In genomic region chr10:79239930-79240713, GRCh38 we compare ENCODE assay signal across 2 cellular contexts.
TF ChIP-seq lines count a peak whose summit lies in the region.

No MANE protein-coding gene starts in this region.

TF ChIP-seq in IMR-90, 13 proteins besides CTCF, POLR2A, EP300 and RAD21 (continued from another document):
- no peak for TF ChIP-seq MAZ (IDR thresholded peaks at IDR 0.05; ENCODE audit: borderline replicate concordance, low read depth, low read length)
- TF ChIP-seq FOS (IDR thresholded peaks at IDR 0.05; ENCODE audit: low read depth, low read length), result no peak
- TF ChIP-seq MAFK (IDR thresholded peaks at IDR 0.05; ENCODE audit: low read depth, low read length), result no peak
- TF ChIP-seq MXI1 (IDR thresholded peaks at IDR 0.05; ENCODE audit: borderline replicate concordance, low read depth, low read length), result no peak
- no peak for TF ChIP-seq RFX5 (IDR thresholded peaks at IDR 0.05; ENCODE audit: low read depth, low read length)
- no peak for TF ChIP-seq NFE2L2 (IDR thresholded peaks at IDR 0.05; ENCODE audit: low read depth, low read length)
- TF ChIP-seq CEBPB (IDR thresholded peaks at IDR 0.05; ENCODE audit: low read depth, low read length), result no peak
- no peak for TF ChIP-seq BHLHE40 (IDR thresholded peaks at IDR 0.05; ENCODE audit: low read depth, low read length)
- TF ChIP-seq CHD1 (IDR thresholded peaks at IDR 0.05; ENCODE audit: low read depth, low read length), result no peak
- TF ChIP-seq, protein P1, sequence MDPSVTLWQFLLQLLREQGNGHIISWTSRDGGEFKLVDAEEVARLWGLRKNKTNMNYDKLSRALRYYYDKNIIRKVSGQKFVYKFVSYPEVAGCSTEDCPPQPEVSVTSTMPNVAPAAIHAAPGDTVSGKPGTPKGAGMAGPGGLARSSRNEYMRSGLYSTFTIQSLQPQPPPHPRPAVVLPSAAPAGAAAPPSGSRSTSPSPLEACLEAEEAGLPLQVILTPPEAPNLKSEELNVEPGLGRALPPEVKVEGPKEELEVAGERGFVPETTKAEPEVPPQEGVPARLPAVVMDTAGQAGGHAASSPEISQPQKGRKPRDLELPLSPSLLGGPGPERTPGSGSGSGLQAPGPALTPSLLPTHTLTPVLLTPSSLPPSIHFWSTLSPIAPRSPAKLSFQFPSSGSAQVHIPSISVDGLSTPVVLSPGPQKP (IDR thresholded peaks at IDR 0.05; ENCODE audit: borderline replicate concordance, low read depth, low read length), result no peak
- TF ChIP-seq USF2 (IDR thresholded peaks at IDR 0.05; ENCODE audit: low read depth, low read length), result no peak
- TF ChIP-seq RCOR1 (IDR thresholded peaks at IDR 0.05; ENCODE audit: insufficient replicate concordance, low read length), result no peak

TF ChIP-seq in endothelial cell of umbilical vein, 7 proteins besides CTCF, POLR2A, EP300 and RAD21 (continued from another document):
- TF ChIP-seq GATA2 (IDR thresholded peaks at IDR 0.05; ENCODE audit: insufficient read depth, insufficient read length, low read depth, low read length), result peak; percentile 77
- TF ChIP-seq EZH2 (IDR thresholded peaks at IDR 0.05; ENCODE audit: borderline replicate concordance, low read depth, low read length, severe bottlenecking), result no peak
- TF ChIP-seq MYC (IDR thresholded peaks at IDR 0.05; ENCODE audit: low read depth, low read length), result no peak
- TF ChIP-seq MAX (IDR thresholded peaks at IDR 0.05; ENCODE audit: insufficient read depth, insufficient read length), result no peak
- TF ChIP-seq POLR2AphosphoS5 (IDR thresholded peaks at IDR 0.05; ENCODE audit: insufficient read depth, low read depth, low read length), result no peak
